In genomic region chr17:62825182-62825581, GRCh38 we compare ENCODE assay signal across 3 cellular contexts.
TF ChIP-seq lines count a peak whose summit lies in the region.

No MANE protein-coding gene starts in this region.

TF ChIP-seq in A549, 52 proteins besides CTCF, POLR2A, EP300 and RAD21:
- TF ChIP-seq CEBPB (IDR thresholded peaks at IDR 0.05), result peak in 1 of 2 experiments; percentile 1; a peak in 1 of 4 replicates
- TF ChIP-seq, protein P1, sequence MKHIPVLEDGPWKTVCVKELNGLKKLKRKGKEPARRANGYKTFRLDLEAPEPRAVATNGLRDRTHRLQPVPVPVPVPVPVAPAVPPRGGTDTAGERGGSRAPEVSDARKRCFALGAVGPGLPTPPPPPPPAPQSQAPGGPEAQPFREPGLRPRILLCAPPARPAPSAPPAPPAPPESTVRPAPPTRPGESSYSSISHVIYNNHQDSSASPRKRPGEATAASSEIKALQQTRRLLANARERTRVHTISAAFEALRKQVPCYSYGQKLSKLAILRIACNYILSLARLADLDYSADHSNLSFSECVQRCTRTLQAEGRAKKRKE (CRISPR knock-in tag; IDR thresholded peaks at IDR 0.05; ENCODE audit: low read depth), result no peak
- TF ChIP-seq HEYL (CRISPR knock-in tag; IDR thresholded peaks at IDR 0.05), result no peak
- no peak for TF ChIP-seq ZFP36 (IDR thresholded peaks at IDR 0.05; ENCODE audit: borderline replicate concordance, partially characterized antibody)
- peak; percentile 4; the same call in 1 of the 2 replicates for TF ChIP-seq MAX (IDR thresholded peaks at IDR 0.05)
- TF ChIP-seq POLR2AphosphoS2 (conservative IDR thresholded peaks at IDR 0.05; ENCODE audit: low read length), result no peak
- no peak for TF ChIP-seq MYC (IDR thresholded peaks at IDR 0.05; ENCODE audit: borderline replicate concordance, low read length)
- TF ChIP-seq HOXA7 (CRISPR knock-in tag; IDR thresholded peaks at IDR 0.05), result no peak
- 0 out of 2 replicates have a peak, but pooled peaks have one; percentile 7 for TF ChIP-seq RFX5 (IDR thresholded peaks at IDR 0.05)
- TF ChIP-seq RCOR1 (IDR thresholded peaks at IDR 0.05; ENCODE audit: low read depth, low read length), result no peak

TF ChIP-seq in IMR-90, 13 proteins besides CTCF, POLR2A, EP300 and RAD21:
- TF ChIP-seq RCOR1 (IDR thresholded peaks at IDR 0.05; ENCODE audit: insufficient replicate concordance, low read length), result no peak
- no peak for TF ChIP-seq CEBPB (IDR thresholded peaks at IDR 0.05; ENCODE audit: low read depth, low read length)
- no peak for TF ChIP-seq FOS (IDR thresholded peaks at IDR 0.05; ENCODE audit: low read depth, low read length)
- TF ChIP-seq RFX5 (IDR thresholded peaks at IDR 0.05; ENCODE audit: low read depth, low read length), result no peak
- TF ChIP-seq CHD1 (IDR thresholded peaks at IDR 0.05; ENCODE audit: low read depth, low read length), result no peak
- TF ChIP-seq SMC3 (IDR thresholded peaks at IDR 0.05; ENCODE audit: low read depth, low read length), result no peak
- TF ChIP-seq BHLHE40 (IDR thresholded peaks at IDR 0.05; ENCODE audit: low read depth, low read length), result no peak
- no peak for TF ChIP-seq MXI1 (IDR thresholded peaks at IDR 0.05; ENCODE audit: borderline replicate concordance, low read depth, low read length)
- no peak for TF ChIP-seq NFE2L2 (IDR thresholded peaks at IDR 0.05; ENCODE audit: low read depth, low read length)
- TF ChIP-seq USF2 (IDR thresholded peaks at IDR 0.05; ENCODE audit: low read depth, low read length), result no peak
TF ChIP-seq in IMR-90: peak in this region for 0.

TF ChIP-seq in H1, 55 proteins besides CTCF, POLR2A, EP300 and RAD21:
- no peak for TF ChIP-seq SP4 (IDR thresholded peaks at IDR 0.05; ENCODE audit: low read length)
- no peak for TF ChIP-seq BACH1 (IDR thresholded peaks at IDR 0.05; ENCODE audit: low read length)
- no peak for TF ChIP-seq USF2 (IDR thresholded peaks at IDR 0.05; ENCODE audit: low read length)
- TF ChIP-seq ASH2L (IDR thresholded peaks at IDR 0.05; ENCODE audit: low read length), result no peak
- TF ChIP-seq POLR2AphosphoS5 (IDR thresholded peaks at IDR 0.05; ENCODE audit: low read depth, low read length), result no peak
- TF ChIP-seq HDAC2 (IDR thresholded peaks at IDR 0.05; ENCODE audit: borderline replicate concordance in 1 of 2, low read depth in 2 of 2, low read length in 2 of 2), result no peak
- no peak for TF ChIP-seq CHD2 (IDR thresholded peaks at IDR 0.05; ENCODE audit: low read length)
- TF ChIP-seq GTF2F1 (IDR thresholded peaks at IDR 0.05; ENCODE audit: borderline replicate concordance, low read depth, low read length), result no peak
